Comparison of ENCODE assay signal across 24 cellular contexts in genomic region chr2:142853912-142854311, GRCh38. TPM values are rescaled to one million over a fixed set of nuclear protein-coding genes. Genes with fewer than 3 reads are reported as not detected.
"Had no signal": no experiment of that assay in that cellular context is flagged by ENCODE, and none has a peak within 500 bp of the region (broad histone marks: within the 10 kb centered on the region; RNA-seq: fewer than 3 reads in every experiment).

No MANE protein-coding gene starts in this region.

- DNase-seq: activated B cell treated with CpG ODN at 0.5 μM for 24 hours; activated CD8-positive, alpha-beta memory T cell treated with anti-CD3 and anti-CD28 coated beads, Interleukin-2, amount 10 ng/mL, durations not matched to agents 7 days and 5 days; activated CD8-positive, alpha-beta T cell treated with anti-CD3 and anti-CD28 coated beads, Interleukin-2, amount 10 ng/mL, durations not matched to agents 7 days and 5 days; activated naive CD4-positive, alpha-beta T cell; activated T-cell treated with anti-CD3 and anti-CD28 coated beads, Interleukin-2, amount 50 U/mL, for 48 hours; aorta; body of pancreas; cerebellar nuclear complex; colonic mucosa; effector CD8-positive, alpha-beta T cell; esophagus squamous epithelium; foreskin melanocyte; left ventricle myocardium inferior; posterior cingulate gyrus; right cardiac atrium; spleen; stimulated activated naive CD4-positive, alpha-beta T cell had no signal

- H3K27ac ChIP-seq: body of pancreas, cardiac muscle cell, colonic mucosa, epithelial cell of prostate, esophagus squamous epithelium, left ventricle myocardium inferior, spleen, tibial nerve had no signal

- H3K9me3 ChIP-seq: body of pancreas, colonic mucosa, esophagus squamous epithelium, left ventricle myocardium inferior, spleen, tibial nerve had no signal

- H3K36me3 ChIP-seq: cardiac muscle cell, colonic mucosa, esophagus squamous epithelium, left ventricle myocardium inferior, spleen, tibial nerve had no signal

- ATAC-seq: activated CD8-positive, alpha-beta memory T cell treated with anti-CD3 and anti-CD28 coated beads, Interleukin-2, amount 10 ng/mL, durations not matched to agents 7 days and 5 days; activated CD8-positive, alpha-beta T cell treated with anti-CD3 and anti-CD28 coated beads, Interleukin-2, amount 10 ng/mL, durations not matched to agents 7 days and 5 days; body of pancreas; right cardiac atrium had no signal

- H3K4me3 ChIP-seq: body of pancreas, cardiac muscle cell, colonic mucosa, esophagus squamous epithelium, left ventricle myocardium inferior, lung, spleen, tibial nerve had no signal

- H3K4me1 ChIP-seq: body of pancreas, colonic mucosa, left ventricle myocardium inferior, spleen, tibial nerve had no signal

- H3K27me3 ChIP-seq: body of pancreas, cardiac muscle cell, colonic mucosa, esophagus squamous epithelium, spleen, tibial nerve had no signal

- FAIRE-seq: endometrium, islet of Langerhans had no signal

RNA-seq across cellular contexts. Expression of gene KYNU, which starts 23.6 kb away (rescaled TPM):
- total RNA-seq: activated CD8-positive, alpha-beta memory T cell treated with anti-CD3 and anti-CD28 coated beads, Interleukin-2, amount 10 ng/mL, durations not matched to agents 7 days and 5 days; activated CD8-positive, alpha-beta T cell treated with anti-CD3 and anti-CD28 coated beads, Interleukin-2, amount 10 ng/mL, durations not matched to agents 7 days and 5 days; activated T-helper 2 cell treated with anti-CD3 and anti-CD28 coated beads, Interferon-gamma antibody, Interleukin-2, Interleukin-4, amounts not matched to agents 10 μg/mL and 5 μg/mL and 100 μg/mL, durations not matched to agents 14 hours and 24 hours and 36 hours had no signal
